In the genomic region with DNA sequence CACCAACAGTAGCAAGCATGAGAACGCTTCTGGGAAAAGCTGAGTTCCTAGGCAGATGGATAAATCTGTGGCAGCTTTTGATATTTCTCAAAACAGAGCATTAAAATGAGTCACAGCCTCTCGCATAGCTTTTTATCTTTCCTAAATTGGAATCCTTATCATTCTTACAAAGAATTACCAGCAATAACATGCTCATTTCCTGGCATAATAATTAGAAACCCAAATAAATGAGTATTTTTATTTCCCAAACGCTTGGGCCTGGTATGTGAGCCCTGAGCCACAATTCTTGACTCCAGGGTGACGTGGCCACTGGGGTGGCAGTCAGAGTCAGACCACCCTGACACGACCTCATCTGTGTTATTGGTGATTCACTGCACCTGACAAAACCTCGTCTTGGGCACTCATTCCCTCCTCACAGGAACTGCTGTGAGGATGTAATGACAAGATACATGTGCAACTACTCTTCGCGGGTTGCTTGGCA, we compare ENCODE assay signal across 13 cellular contexts.
A peak's percentile ranks its signal among the peaks of the same experiment; 100 is the strongest.
DNase-seq lines count a peak whose midpoint lies in the region; ATAC-seq, FAIRE-seq and TF ChIP-seq lines count a peak whose summit lies in the region.
"Had no signal": no experiment of that assay in that cellular context is flagged by ENCODE, and none has a peak within 500 bp of the region (broad histone marks: within the 10 kb centered on the region; RNA-seq: fewer than 3 reads in every experiment).

No MANE protein-coding gene starts in this region.

- no peak for TF ChIP-seq EP300 in HepG2 (IDR thresholded peaks at IDR 0.05; ENCODE audit: low read depth in 2 of 2, low read length in 2 of 2)
- TF ChIP-seq EP300 in HepG2 (CRISPR knock-in tag; IDR thresholded peaks at IDR 0.05; ENCODE audit: borderline replicate concordance): no peak
- no peak for TF ChIP-seq EP300 in stomach (IDR thresholded peaks at IDR 0.05)

- no peaks in the 10 kb centered on the region for H3K79me2 ChIP-seq in HepG2 (ENCODE audit: insufficient read depth, low read length)
- no peaks in the 10 kb centered on the region for H3K79me2 ChIP-seq in keratinocyte (ENCODE audit: control insufficient read depth, insufficient read depth, low read length)

- in situ Hi-C loops in HepG2 (cut with HindIII; ENCODE audit: extremely low pct_ligation_motif_present, low pct_unique_long_range_greater_than_20kb): loop anchor here (10.0 kb wide), 1 partner anchor 829 kb away; no protein-coding TSS in a partner anchor

- no peak overlapping the region for H3K4me3 ChIP-seq in HepG2 (replicated peaks in 1 of 3; ENCODE audit: insufficient read depth in 1 of 3, low read depth in 2 of 3, low read length in 3 of 3)
- H3K4me3 ChIP-seq in right lobe of liver: no peak overlapping the region
- H3K4me3 ChIP-seq in adrenal gland: no peak overlapping the region
- H3K4me3 ChIP-seq in keratinocyte (ENCODE audit: control insufficient read depth in 2 of 3, extremely low read depth in 1 of 3, insufficient read depth in 2 of 3, low read depth in 1 of 3, low read length in 3 of 3): no peak overlapping the region
- no peak overlapping the region for H3K4me3 ChIP-seq in CD8-positive, alpha-beta T cell (ENCODE audit: low read depth, low read length)
- no peak overlapping the region for H3K4me3 ChIP-seq in stomach

- H3K27me3 ChIP-seq in HepG2 (ENCODE audit: control insufficient read depth in 1 of 2, insufficient read depth in 2 of 2, low read length in 2 of 2): no peaks in the 10 kb centered on the region
- no peaks in the 10 kb centered on the region for H3K27me3 ChIP-seq in right lobe of liver
- H3K27me3 ChIP-seq in adrenal gland: no peaks in the 10 kb centered on the region
- H3K27me3 ChIP-seq in keratinocyte (ENCODE audit: control insufficient read depth, extremely low read depth, insufficient read depth, low read length): no peaks in the 10 kb centered on the region
- H3K27me3 ChIP-seq in CD8-positive, alpha-beta T cell (ENCODE audit: insufficient read depth, low read length): no peaks in the 10 kb centered on the region
- H3K27me3 ChIP-seq in stomach: no peaks in the 10 kb centered on the region

- no peak for TF ChIP-seq RAD21 in HepG2 (CRISPR knock-in tag; IDR thresholded peaks at IDR 0.05)

- H3K36me3 Mint-ChIP-seq in CD8-positive, alpha-beta T cell: no peaks in the 10 kb centered on the region

- no peaks in the 10 kb centered on the region for H3K9me3 Mint-ChIP-seq in CD8-positive, alpha-beta T cell

- POLR2A ChIA-PET in HepG2 (lab: Yijun Ruan, JAX): no interaction called here
- POLR2A ChIA-PET in CD8-positive, alpha-beta T cell (lab: Charles Lee): interaction anchor here (0.9 to 1.0 kb wide), 2 partner anchors 92 to 210 kb away, joined by 3 to 4 read pairs; no protein-coding TSS in a partner anchor

- no peak for DNase-seq in HepG2 (ENCODE audit: low spot score)
- DNase-seq in right lobe of liver: no peak
- peak in 5 of 7 donors; percentile 36 to 69 (median 61) for DNase-seq in adrenal gland
- DNase-seq in keratinocyte (ENCODE audit: low read depth, low spot score): peak; percentile 69
- DNase-seq in urothelium cell line (ENCODE audit: low spot score): peak; percentile 36
- DNase-seq in CD8-positive, alpha-beta T cell: no peak
- no peak for DNase-seq in stomach
- DNase-seq: Caco-2, NCI-H748 treated with DMSO at 0.1 percent for 48 hours, occipital lobe, WERI-Rb-1 had no signal

- H3K4me1 ChIP-seq in HepG2 (ENCODE audit: insufficient read depth, low read length) (no peaks in the 10 kb centered on the region), right lobe of liver (no peaks in the 10 kb centered on the region), adrenal gland (replicated peaks in 1 of 2) (peaks cover 0 to 22% of the 10 kb centered on the region in 2 donors), keratinocyte (ENCODE audit: control insufficient read depth, extremely low read depth, insufficient read depth, low read length) (peaks cover 39% of the 10 kb centered on the region), stomach (peaks cover 0 to 15% (median 1%) of the 10 kb centered on the region in 4 donors)
- peaks cover 28% of the 10 kb centered on the region for H3K4me1 ChIP-seq in CD8-positive, alpha-beta T cell (ENCODE audit: insufficient read depth, low read length)

- no peaks in the 10 kb centered on the region for H3K27me3 Mint-ChIP-seq in CD8-positive, alpha-beta T cell (ENCODE audit: low read depth)

- no peak overlapping the region for H2AFZ ChIP-seq in HepG2 (ENCODE audit: low read length)
- H2AFZ ChIP-seq in keratinocyte (ENCODE audit: control insufficient read depth, low read length): no peak overlapping the region

- ATAC-seq in HepG2: no peak
- ATAC-seq in right lobe of liver: no peak
- ATAC-seq in CD8-positive, alpha-beta T cell: no peak
- no peak for ATAC-seq in GM19324 (IDR thresholded peaks at IDR 0.05; ENCODE audit: low FRiP score, unreplicated experiment)

- WGBS in HepG2 (ENCODE audit: low lambda C conversion rate): 45% methylated on average over 8 of the region's 8 CpGs
- WGBS in right lobe of liver (ENCODE audit: insufficient coverage, low coverage, low lambda C conversion rate, missing lambda C conversion rate): 63% methylated on average over 8 of the region's 8 CpGs
- WGBS in adrenal gland, 4 donors: 39 to 60% (median 48%) methylated on average over 8 of the region's 8 CpGs
- WGBS in stomach, 5 donors: 74 to 80% (median 79%) methylated on average over 8 of the region's 8 CpGs

- no peak overlapping the region for H3K27ac Mint-ChIP-seq in CD8-positive, alpha-beta T cell

- TF ChIP-seq POLR2A in HepG2 (IDR thresholded peaks at IDR 0.05; ENCODE audit: insufficient read depth in 1 of 2, low read depth in 2 of 2, low read length in 2 of 2) (no peak), right lobe of liver (IDR thresholded peaks at IDR 0.05) (no peak), adrenal gland (IDR thresholded peaks at IDR 0.05) (no peak), stomach (IDR thresholded peaks at IDR 0.05) (no peak)

- CTCF ChIA-PET in HepG2 (lab: Yijun Ruan, JAX; ENCODE audit: low intra/inter-chr PET ratio, low total read pairs): no interaction called here
- CTCF ChIA-PET in CD8-positive, alpha-beta T cell (lab: Charles Lee): interaction anchor here (0.7 to 2.5 kb wide), 3 partner anchors 151 to 214 kb away, joined by 3 to 8 read pairs (median 5); no protein-coding TSS in a partner anchor

- H3K4me2 ChIP-seq in HepG2 (ENCODE audit: low read depth, low read length) (no peak overlapping the region), keratinocyte (ENCODE audit: control insufficient read depth, extremely low read depth, insufficient read depth, low read depth, low read length) (peak overlapping the region; percentile 36)

- no peak overlapping the region for H3K4me3 Mint-ChIP-seq in CD8-positive, alpha-beta T cell

- H3K36me3 ChIP-seq in HepG2 (replicated peaks in 1 of 2; ENCODE audit: control insufficient read depth in 1 of 2, insufficient read depth in 2 of 2, low read length in 2 of 2) (no peaks in the 10 kb centered on the region), right lobe of liver (no peaks in the 10 kb centered on the region), adrenal gland (replicated peaks in 1 of 2) (no peaks in the 10 kb centered on the region), keratinocyte (ENCODE audit: control insufficient read depth in 2 of 2, extremely low read depth in 1 of 2, insufficient read depth in 2 of 2, low read length in 2 of 2) (no peaks in the 10 kb centered on the region), stomach (no peaks in the 10 kb centered on the region)
- H3K36me3 ChIP-seq in CD8-positive, alpha-beta T cell (ENCODE audit: insufficient read depth, low read length): no peaks in the 10 kb centered on the region
- H3K36me3 ChIP-seq: WERI-Rb-1 had no signal

- H3K27ac ChIP-seq in HepG2 (ENCODE audit: extremely low read length, insufficient read depth, low read length) (no peak overlapping the region), right lobe of liver (no peak overlapping the region), adrenal gland (peak overlapping the region in 2 of 5 donors; percentile 38 to 73), keratinocyte (ENCODE audit: control insufficient read depth, insufficient read depth, low read length) (peak overlapping the region; percentile 37), stomach (no peak overlapping the region)
- no peak overlapping the region for H3K27ac ChIP-seq in CD8-positive, alpha-beta T cell (ENCODE audit: low read depth, low read length)
- H3K27ac ChIP-seq: WERI-Rb-1 had no signal

- no TSS peak for BruUV-seq in HepG2 (replicated peaks; lab: Mats Ljungman, UMichigan)

- no peaks in the 10 kb centered on the region for H3K9me1 ChIP-seq in keratinocyte (ENCODE audit: control insufficient read depth, extremely low read depth, insufficient read depth, low read length)

- H3K9me3 ChIP-seq in HepG2 (ENCODE audit: low read length) (no peaks in the 10 kb centered on the region), right lobe of liver (no peaks in the 10 kb centered on the region), adrenal gland (replicated peaks in 1 of 3) (no peaks in the 10 kb centered on the region), keratinocyte (ENCODE audit: control insufficient read depth, low read depth, low read length) (no peaks in the 10 kb centered on the region), stomach (no peaks in the 10 kb centered on the region)
- H3K9me3 ChIP-seq in CD8-positive, alpha-beta T cell (ENCODE audit: low read length): no peaks in the 10 kb centered on the region
- H3K9me3 ChIP-seq: Caco-2 had no signal

- dilution Hi-C loops in keratinocyte (cut with MboI; ENCODE audit: extremely low pct_ligation_motif_present, low sequenced_read_pairs): no loop called here

- H3K4me1 Mint-ChIP-seq in CD8-positive, alpha-beta T cell (ENCODE audit: low read depth): peaks cover 49% of the 10 kb centered on the region

- TF ChIP-seq CTCF in HepG2 (CRISPR knock-in tag; IDR thresholded peaks at IDR 0.05) (no peak), right lobe of liver (IDR thresholded peaks at IDR 0.05) (no peak), adrenal gland (IDR thresholded peaks at IDR 0.05) (no peak), keratinocyte (optimal IDR thresholded peaks at IDR 0.05 in 1 of 3, IDR thresholded peaks at IDR 0.05 in 1 of 3, conservative IDR thresholded peaks at IDR 0.05 in 1 of 3; ENCODE audit: extremely low read depth in 1 of 3, insufficient read depth in 2 of 3, low read length in 3 of 3) (no peak), stomach (IDR thresholded peaks at IDR 0.05) (no peak)
- TF ChIP-seq CTCF in CD8-positive, alpha-beta T cell (IDR thresholded peaks at IDR 0.05): no peak

- no peak for FAIRE-seq in HepG2 (lab: Jason Lieb, UNC)
- peak; percentile 86 for FAIRE-seq in keratinocyte (lab: Jason Lieb, UNC)
- FAIRE-seq in urothelium cell line (lab: Jason Lieb, UNC): no peak
- FAIRE-seq: H54 had no signal

- H4K20me1 ChIP-seq in HepG2 (ENCODE audit: insufficient read depth, low read length) (no peaks in the 10 kb centered on the region), keratinocyte (ENCODE audit: control insufficient read depth, extremely low read depth, insufficient read depth, low read length) (no peaks in the 10 kb centered on the region)

- intact Hi-C loops in HepG2 (cut with micrococcal nuclease; ENCODE audit: unreplicated experiment): loop anchor here (5.0 kb wide), 1 partner anchor 261 kb away; no protein-coding TSS in a partner anchor
- intact Hi-C loops in right lobe of liver (cut with DNase I): no loop called here
- intact Hi-C loops in adrenal gland (cut with DNase I): loop anchor here in 1 of 2 donors (10.0 kb wide), 1 partner anchor 141 kb away; no protein-coding TSS in a partner anchor
- intact Hi-C loops in CD8-positive, alpha-beta T cell (cut with DNase I, micrococcal nuclease): loop anchor here in 1 of 2 experiments (5.0 kb wide), 3 partner anchors 51 to 149 kb away; no protein-coding TSS in a partner anchor
- intact Hi-C loops in stomach (cut with DNase I; ENCODE audit: low total_unique reads): loop anchor here (10.0 kb wide), 1 partner anchor 219 kb away; no protein-coding TSS in a partner anchor

- H3K9ac ChIP-seq in HepG2 (ENCODE audit: insufficient read depth, low read depth, low read length): no peak overlapping the region
- peak overlapping the region; percentile 38 for H3K9ac ChIP-seq in keratinocyte (ENCODE audit: control insufficient read depth, extremely low read depth, insufficient read depth, low read length)

Comparison
In these comparisons a context has a peak if more than half of its experiments do, and no peak if none do; other contexts are left out.
1. intact Hi-C loops: an anchor here in HepG2 (5.0 kb wide) and stomach (10.0 kb wide); none called in right lobe of liver.
2. DNase-seq: peak in adrenal gland (5 of 7), keratinocyte (single experiment) and urothelium cell line (single experiment); none in HepG2 (single experiment), right lobe of liver (0 of 3), CD8-positive, alpha-beta T cell (0 of 7) and stomach (single experiment).